16 cellular contexts compared by ENCODE assay signal in the genomic region with DNA sequence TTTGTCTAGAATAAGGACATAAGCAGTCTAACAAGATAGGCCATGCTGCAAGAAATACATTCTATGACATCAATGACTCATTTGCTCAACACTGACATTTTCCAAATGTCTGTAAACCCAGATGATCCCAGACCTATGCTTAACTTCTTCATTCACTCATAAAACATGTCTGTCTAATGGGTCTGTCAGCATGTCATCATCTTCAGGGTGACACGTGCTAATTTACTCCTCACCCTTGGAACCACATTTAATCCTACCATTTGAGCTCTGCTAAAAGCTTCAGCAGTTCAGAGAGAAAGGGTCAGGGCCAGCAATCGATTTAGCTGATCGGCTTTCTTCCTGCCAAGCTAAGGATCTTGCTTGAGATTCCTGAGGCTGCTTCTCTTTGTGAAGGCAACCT.
DNase-seq lines count a peak whose midpoint lies in the region; ATAC-seq lines count a peak whose summit lies in the region.
"Had no signal": no experiment of that assay in that cellular context is flagged by ENCODE, and none has a peak within 500 bp of the region (broad histone marks: within the 10 kb centered on the region; RNA-seq: fewer than 3 reads in every experiment).

No MANE protein-coding gene starts in this region.

- no peaks in the 10 kb centered on the region for H3K27me3 Mint-ChIP-seq in activated T-helper 17 cell treated with anti-CD3 and anti-CD28 coated beads, Interleukin-2, amount 50 U/mL, for 72 hours
- H3K27me3 Mint-ChIP-seq: type B pancreatic cell had no signal

- H3K36me3 Mint-ChIP-seq in activated T-helper 17 cell treated with anti-CD3 and anti-CD28 coated beads, Interleukin-2, amount 50 U/mL, for 72 hours (ENCODE audit: low read depth) = peaks cover 45% of the 10 kb centered on the region
- H3K36me3 Mint-ChIP-seq: type B pancreatic cell had no signal

- peak overlapping the region; percentile 91 for H3K27ac Mint-ChIP-seq in activated T-helper 17 cell treated with anti-CD3 and anti-CD28 coated beads, Interleukin-2, amount 50 U/mL, for 72 hours
- H3K27ac Mint-ChIP-seq: nephron, type B pancreatic cell had no signal

- peak; percentile 64 for DNase-seq in EH (ENCODE audit: low read depth)
- DNase-seq in HT1080 (ENCODE audit: low read depth) = peak; percentile 1
- DNase-seq in iris pigment epithelial cell (ENCODE audit: low read depth) = peak; percentile 21
- no peak for DNase-seq in 8988T
- no peak for DNase-seq in NCI-H1436 (lab: John Stamatoyannopoulos, UW)
- DNase-seq in inferior parietal cortex (ENCODE audit: extremely low spot score) = no peak
- DNase-seq: activated CD4-positive, alpha-beta T cell treated with anti-CD3 and anti-CD28 coated beads for 48 hours; amygdala; effector CD4-positive, alpha-beta T cell; NCI-H1092; NCI-H524 treated with DMSO at 0.1 percent for 48 hours had no signal

- no peaks in the 10 kb centered on the region for H3K9me3 Mint-ChIP-seq in activated T-helper 17 cell treated with anti-CD3 and anti-CD28 coated beads, Interleukin-2, amount 50 U/mL, for 72 hours
- H3K9me3 Mint-ChIP-seq: type B pancreatic cell had no signal

- H3K4me3 Mint-ChIP-seq in activated T-helper 17 cell treated with anti-CD3 and anti-CD28 coated beads, Interleukin-2, amount 50 U/mL, for 72 hours = peak overlapping the region; percentile 71
- H3K4me3 Mint-ChIP-seq: nephron, type B pancreatic cell had no signal

- H3K4me1 Mint-ChIP-seq in activated T-helper 17 cell treated with anti-CD3 and anti-CD28 coated beads, Interleukin-2, amount 50 U/mL, for 72 hours = peaks cover 35% of the 10 kb centered on the region

- ATAC-seq in activated T-helper 17 cell treated with anti-CD3 and anti-CD28 coated beads, Interleukin-2, amount 50 U/mL, for 72 hours (replicated peaks) = peak; percentile 18
- ATAC-seq in HG03469 (IDR thresholded peaks at IDR 0.05; ENCODE audit: unreplicated experiment) = no peak
- ATAC-seq: left lobe of liver had no signal

Comparison
In these comparisons a context has a peak if more than half of its experiments do, and no peak if none do; other contexts are left out.
1. DNase-seq: peak in EH (single experiment), HT1080 (single experiment) and iris pigment epithelial cell (single experiment); none in 8988T (single experiment), NCI-H1436 (single experiment) and inferior parietal cortex (single experiment).